Comparison of ENCODE assay signal across 12 cellular contexts in the genomic region with DNA sequence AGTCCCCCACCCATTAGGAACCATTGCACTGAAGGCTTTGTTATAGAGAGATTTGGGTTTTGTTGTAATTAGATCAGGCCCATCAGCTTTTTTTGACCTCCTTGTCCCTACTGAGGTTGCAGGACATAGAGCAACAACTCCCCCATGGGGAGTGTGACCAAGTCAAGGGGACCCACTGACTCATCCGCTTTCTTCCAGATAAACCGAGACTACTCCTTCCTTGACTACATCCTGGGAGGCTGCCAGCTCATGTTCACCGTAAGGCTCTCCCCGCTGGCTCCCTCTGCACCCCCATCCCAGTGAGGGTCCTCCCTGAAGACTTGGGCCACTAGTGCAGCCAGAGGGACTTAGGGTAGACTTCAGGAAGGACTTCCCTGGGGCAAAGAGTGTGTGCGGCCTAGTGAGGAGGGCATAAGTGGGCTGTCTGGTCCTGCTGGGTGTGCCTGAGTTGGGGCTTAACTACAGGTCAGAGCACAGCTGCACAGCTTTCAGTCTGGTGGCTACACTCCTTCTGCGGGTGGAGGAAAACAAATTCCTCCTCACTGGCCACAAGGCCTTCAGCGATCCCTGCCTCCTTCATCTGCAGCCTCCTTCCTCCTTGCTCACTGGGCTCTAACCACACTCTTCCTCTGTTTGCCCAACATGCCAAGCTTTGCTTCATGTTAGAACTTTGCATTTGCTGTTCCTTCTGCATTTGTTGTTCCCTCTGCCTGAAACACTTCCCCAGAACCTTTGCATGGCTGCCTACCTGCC. TPM values are rescaled to one million over a fixed set of nuclear protein-coding genes. Genes with fewer than 3 reads are reported as not detected.
DNase-seq lines count a peak whose midpoint lies in the region; ATAC-seq and TF ChIP-seq lines count a peak whose summit lies in the region.
"Had no signal": no experiment of that assay in that cellular context is flagged by ENCODE, and none has a peak within 500 bp of the region (broad histone marks: within the 10 kb centered on the region; RNA-seq: fewer than 3 reads in every experiment).

No MANE protein-coding gene starts in this region.

- TF ChIP-seq CTCF in CD14-positive monocyte (IDR thresholded peaks at IDR 0.05) (no peak), left lung (IDR thresholded peaks at IDR 0.05) (no peak), hepatocyte (IDR thresholded peaks at IDR 0.05; ENCODE audit: poor library complexity) (no peak), GM10266 (IDR thresholded peaks at IDR 0.05; ENCODE audit: control insufficient read depth, insufficient read depth, low read depth, missing control alignments) (no peak)

- H3K4me2 ChIP-seq in hepatocyte: no peak overlapping the region

- H4K20me1 ChIP-seq in hepatocyte (ENCODE audit: insufficient read depth, poor library complexity, severe bottlenecking): no peaks in the 10 kb centered on the region

- peaks cover 0 to 1% (median under 1%) of the 10 kb centered on the region in 3 donors for H3K27me3 Mint-ChIP-seq in CD14-positive monocyte (ENCODE audit: low read depth in 3 of 3)
- H3K27me3 Mint-ChIP-seq in activated CD8-positive, alpha-beta T cell treated with anti-CD3 and anti-CD28 coated beads, Interleukin-2, amount 10 ng/mL, durations not matched to agents 7 days and 5 days (ENCODE audit: low read depth): no peaks in the 10 kb centered on the region

- no peak for DNase-seq in CD14-positive monocyte (ENCODE audit: low spot score)
- peak; percentile 59 for DNase-seq in GF-D8 (lab: John Stamatoyannopoulos, UW)
- DNase-seq in activated CD8-positive, alpha-beta T cell treated with anti-CD3 and anti-CD28 coated beads, Interleukin-2, amount 10 ng/mL, durations not matched to agents 7 days and 5 days: no peak
- no peak for DNase-seq in left lung
- no peak for DNase-seq in stimulated activated naive CD4-positive, alpha-beta T cell (lab: John Stamatoyannopoulos, UW)
- DNase-seq in hepatocyte (ENCODE audit: low spot score): no peak
- DNase-seq in GM10266 (ENCODE audit: extremely low spot score): no peak
- DNase-seq: cerebellar nuclear complex, erythroblast, left ventricle myocardium superior had no signal

- intact Hi-C loops in CD14-positive monocyte (cut with micrococcal nuclease): no loop called here
- intact Hi-C loops in left lung (cut with DNase I): no loop called here

- peak overlapping the region in 6 of 7 donors; percentile 6 to 82 (median 28) for H3K27ac Mint-ChIP-seq in CD14-positive monocyte
- peak overlapping the region; percentile 80 for H3K27ac Mint-ChIP-seq in activated CD8-positive, alpha-beta T cell treated with anti-CD3 and anti-CD28 coated beads, Interleukin-2, amount 10 ng/mL, durations not matched to agents 7 days and 5 days

- peaks cover 67 to 87% of the 10 kb centered on the region in 2 donors for H3K36me3 Mint-ChIP-seq in CD14-positive monocyte
- H3K36me3 Mint-ChIP-seq in activated CD8-positive, alpha-beta T cell treated with anti-CD3 and anti-CD28 coated beads, Interleukin-2, amount 10 ng/mL, durations not matched to agents 7 days and 5 days (ENCODE audit: low read depth): peaks cover 2% of the 10 kb centered on the region

- POLR2A ChIA-PET in activated CD8-positive, alpha-beta T cell treated with anti-CD3 and anti-CD28 coated beads, Interleukin-2, amount 10 ng/mL, durations not matched to agents 7 days and 5 days (lab: Charles Lee): interaction anchor here (0.8 kb wide), 1 partner anchor 16 kb away, joined by 4 read pairs; no protein-coding TSS in a partner anchor

- H3K4me3 Mint-ChIP-seq in CD14-positive monocyte: no peak overlapping the region
- no peak overlapping the region for H3K4me3 Mint-ChIP-seq in activated CD8-positive, alpha-beta T cell treated with anti-CD3 and anti-CD28 coated beads, Interleukin-2, amount 10 ng/mL, durations not matched to agents 7 days and 5 days
- H3K4me3 Mint-ChIP-seq: nephron had no signal

- no peaks in the 10 kb centered on the region for H3K9me2 ChIP-seq in hepatocyte (replicated peaks; ENCODE audit: insufficient read depth)

- H3K36me3 ChIP-seq in left lung (peaks cover 0 to 86% of the 10 kb centered on the region in 2 donors), hepatocyte (replicated peaks; ENCODE audit: insufficient read depth, low read depth) (no peaks in the 10 kb centered on the region)

- WGBS in hepatocyte (ENCODE audit: low lambda C conversion rate, missing lambda C conversion rate): 95% methylated on average over 7 of the region's 7 CpGs

- no peak overlapping the region for H2AFZ ChIP-seq in hepatocyte

- peaks cover 0 to 16% of the 10 kb centered on the region in 2 donors for H3K4me1 ChIP-seq in left lung
- H3K4me1 ChIP-seq in hepatocyte (ENCODE audit: insufficient read depth): no peaks in the 10 kb centered on the region

- H3K27ac ChIP-seq in left lung (peak overlapping the region; percentile 64 to 72), hepatocyte (no peak overlapping the region)

- H3K9me3 ChIP-seq in left lung (no peaks in the 10 kb centered on the region), hepatocyte (ENCODE audit: low read depth) (no peaks in the 10 kb centered on the region)

- H3K79me2 ChIP-seq in hepatocyte: no peaks in the 10 kb centered on the region

- H3K27me3 ChIP-seq in left lung (no peaks in the 10 kb centered on the region), hepatocyte (no peaks in the 10 kb centered on the region)

- no peak overlapping the region for H3K4me3 ChIP-seq in left lung
- no peak overlapping the region for H3K4me3 ChIP-seq in hepatocyte

- CTCF ChIA-PET in activated CD8-positive, alpha-beta T cell treated with anti-CD3 and anti-CD28 coated beads, Interleukin-2, amount 10 ng/mL, durations not matched to agents 7 days and 5 days (lab: Charles Lee): interaction anchor here (0.9 to 1.5 kb wide), 3 partner anchors 12 to 44 kb away, joined by 4 to 8 read pairs (median 4); a partner anchor contains a TSS

- ATAC-seq in activated CD8-positive, alpha-beta T cell treated with anti-CD3 and anti-CD28 coated beads, Interleukin-2, amount 10 ng/mL, durations not matched to agents 7 days and 5 days: no peak
- peak; percentile 5 for ATAC-seq in left lung
- no peak for ATAC-seq in GM19324 (IDR thresholded peaks at IDR 0.05; ENCODE audit: low FRiP score, unreplicated experiment)
- ATAC-seq: left ventricle myocardium superior had no signal

- peaks cover 0 to 2% (median 0%) of the 10 kb centered on the region in 7 donors for H3K9me3 Mint-ChIP-seq in CD14-positive monocyte
- H3K9me3 Mint-ChIP-seq in activated CD8-positive, alpha-beta T cell treated with anti-CD3 and anti-CD28 coated beads, Interleukin-2, amount 10 ng/mL, durations not matched to agents 7 days and 5 days (ENCODE audit: insufficient read depth): no peaks in the 10 kb centered on the region
- H3K9me3 Mint-ChIP-seq: nephron had no signal

- H3K4me1 Mint-ChIP-seq in CD14-positive monocyte: peaks cover 11% of the 10 kb centered on the region
- peaks cover 45% of the 10 kb centered on the region for H3K4me1 Mint-ChIP-seq in activated CD8-positive, alpha-beta T cell treated with anti-CD3 and anti-CD28 coated beads, Interleukin-2, amount 10 ng/mL, durations not matched to agents 7 days and 5 days (ENCODE audit: low read depth)
- H3K4me1 Mint-ChIP-seq: nephron had no signal

RNA-seq across cellular contexts. Expression of a gene that starts 31.0 kb away (rescaled TPM):
- polyA plus RNA-seq in CD14-positive monocyte (10 to 100 TPM; 18.3 to 23.9 TPM), hepatocyte (20.6 and 22.3 TPM in 2 replicates)
- 10 to 100 TPM; 11.3 to 12.5 TPM for total RNA-seq in activated CD8-positive, alpha-beta T cell treated with anti-CD3 and anti-CD28 coated beads, Interleukin-2, amount 10 ng/mL, durations not matched to agents 7 days and 5 days
- total RNA-seq in left lung (10 to 100 TPM; 49.4 to 49.9 TPM), hepatocyte (13.2 and 15.6 TPM in 2 replicates)
